1 cellular context compared by ENCODE assay signal in genomic region chr14:101947904-101948665, GRCh38.
TF ChIP-seq lines count a peak whose summit lies in the region.

No MANE protein-coding gene starts in this region.

TF ChIP-seq in HEK293, 187 proteins besides CTCF, POLR2A, EP300 and RAD21 (continued from another document):
- TF ChIP-seq ZNF449 (tag by site-specific recombination; IDR thresholded peaks at IDR 0.05) (0 out of 2 replicates have a peak, but pooled peaks have one; percentile 7), ZNF157 (tag by site-specific recombination; IDR thresholded peaks at IDR 0.05) (no peak), SP7 (tag by site-specific recombination; IDR thresholded peaks at IDR 0.05) (peak; percentile 67), KLF1 (tag by site-specific recombination; IDR thresholded peaks at IDR 0.05) (peak; percentile 78)
